Comparison of ENCODE assay signal across 1 cellular context in the genomic region with DNA sequence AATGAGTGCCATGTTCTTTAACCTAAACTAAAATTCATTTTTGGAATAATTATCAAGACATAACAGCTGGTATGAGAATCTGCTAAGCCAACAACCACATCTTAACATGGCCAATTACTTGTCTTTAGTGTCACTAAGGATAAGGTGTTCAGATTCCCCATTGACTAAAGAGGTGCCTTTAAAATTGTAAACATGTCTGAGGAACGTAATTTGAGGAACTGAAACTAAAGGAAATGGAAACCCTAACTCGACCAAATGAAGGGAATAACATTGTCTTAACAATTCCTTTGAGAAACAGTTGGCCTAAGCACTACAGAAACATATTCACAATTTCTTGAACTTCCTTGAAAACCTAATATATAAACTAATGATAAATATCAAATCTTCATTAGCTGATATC.
TF ChIP-seq lines count a peak whose summit lies in the region.

No MANE protein-coding gene starts in this region.

TF ChIP-seq in SK-N-SH, 30 proteins besides CTCF, POLR2A, EP300 and RAD21 (continued from another document):
- TF ChIP-seq, protein P1, sequence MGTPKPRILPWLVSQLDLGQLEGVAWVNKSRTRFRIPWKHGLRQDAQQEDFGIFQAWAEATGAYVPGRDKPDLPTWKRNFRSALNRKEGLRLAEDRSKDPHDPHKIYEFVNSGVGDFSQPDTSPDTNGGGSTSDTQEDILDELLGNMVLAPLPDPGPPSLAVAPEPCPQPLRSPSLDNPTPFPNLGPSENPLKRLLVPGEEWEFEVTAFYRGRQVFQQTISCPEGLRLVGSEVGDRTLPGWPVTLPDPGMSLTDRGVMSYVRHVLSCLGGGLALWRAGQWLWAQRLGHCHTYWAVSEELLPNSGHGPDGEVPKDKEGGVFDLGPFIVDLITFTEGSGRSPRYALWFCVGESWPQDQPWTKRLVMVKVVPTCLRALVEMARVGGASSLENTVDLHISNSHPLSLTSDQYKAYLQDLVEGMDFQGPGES (IDR thresholded peaks at IDR 0.05; ENCODE audit: low read depth, low read length): no peak
- TF ChIP-seq TCF12 (IDR thresholded peaks at IDR 0.05) (no peak), FOXM1 (IDR thresholded peaks at IDR 0.05; ENCODE audit: low read depth) (no peak)
TF ChIP-seq in SK-N-SH: peak in this region for 0.
